ENCODE assay signal across 15 cellular contexts in the genomic region with DNA sequence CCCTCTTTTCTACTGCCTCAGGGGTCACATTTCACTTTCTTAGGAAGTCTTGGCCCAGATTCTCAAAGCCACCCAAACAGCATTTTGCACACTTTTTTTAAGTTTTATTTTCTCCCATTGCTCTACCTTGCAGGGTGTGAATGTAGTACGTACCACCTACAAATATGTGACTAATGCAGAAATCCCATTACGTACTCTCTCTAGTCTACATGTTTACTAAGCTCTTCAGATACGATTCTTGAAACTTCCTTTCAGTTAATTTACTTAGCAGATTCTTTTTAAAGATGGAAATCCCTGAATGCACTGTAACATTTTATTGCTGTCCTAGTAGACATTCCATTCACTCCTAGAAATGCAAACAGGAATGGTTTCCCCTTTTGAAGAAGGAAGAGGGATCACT.
"Had no signal": no experiment of that assay in that cellular context is flagged by ENCODE, and none has a peak within 500 bp of the region (broad histone marks: within the 10 kb centered on the region; RNA-seq: fewer than 3 reads in every experiment).

No MANE protein-coding gene starts in this region.

- H3K4me3 Mint-ChIP-seq: natural killer cell; stimulated activated naive B cell treated with anti-CD40 and anti-IgM and Interleukin-4, amounts not matched to agents 10 μg/mL and 1 μg/mL and 100 μg/mL, for 72 hours; stimulated activated naive CD8-positive, alpha-beta T cell treated with anti-CD3 and anti-CD28 coated beads, Interleukin-15, Interleukin-2, amounts not matched to agents 100 ng/mL and 50 ng/mL, for 24 hours had no signal

- H3K4me1 ChIP-seq: tibial nerve had no signal

- H3K4me1 Mint-ChIP-seq: natural killer cell; stimulated activated naive B cell treated with anti-CD40 and anti-IgM and Interleukin-4, amounts not matched to agents 10 μg/mL and 1 μg/mL and 100 μg/mL, for 72 hours had no signal

- H3K36me3 ChIP-seq: neutrophil, pancreas, right lobe of liver, thoracic aorta, tibial nerve had no signal

- ATAC-seq: left lobe of liver; natural killer cell; pancreas; right lobe of liver; stimulated activated naive B cell treated with anti-CD40 and anti-IgM and Interleukin-4, amounts not matched to agents 10 μg/mL and 1 μg/mL and 100 μg/mL, for 72 hours had no signal

- H3K27ac Mint-ChIP-seq: natural killer cell; stimulated activated naive B cell treated with anti-CD40 and anti-IgM and Interleukin-4, amounts not matched to agents 10 μg/mL and 1 μg/mL and 100 μg/mL, for 72 hours; stimulated activated naive CD8-positive, alpha-beta T cell treated with anti-CD3 and anti-CD28 coated beads, Interleukin-15, Interleukin-2, amounts not matched to agents 100 ng/mL and 50 ng/mL, for 24 hours had no signal

- H3K36me3 Mint-ChIP-seq: natural killer cell; stimulated activated naive B cell treated with anti-CD40 and anti-IgM and Interleukin-4, amounts not matched to agents 10 μg/mL and 1 μg/mL and 100 μg/mL, for 72 hours had no signal

- H3K4me3 ChIP-seq: dorsolateral prefrontal cortex, pancreas, right lobe of liver, thoracic aorta, tibial nerve had no signal

- H3K9me3 Mint-ChIP-seq: stimulated activated naive B cell treated with anti-CD40 and anti-IgM and Interleukin-4, amounts not matched to agents 10 μg/mL and 1 μg/mL and 100 μg/mL, for 72 hours had no signal

- H3K9me3 ChIP-seq: neutrophil, pancreas, right lobe of liver, thoracic aorta, tibial nerve had no signal

- H3K27me3 Mint-ChIP-seq: stimulated activated naive B cell treated with anti-CD40 and anti-IgM and Interleukin-4, amounts not matched to agents 10 μg/mL and 1 μg/mL and 100 μg/mL, for 72 hours; stimulated activated naive CD8-positive, alpha-beta T cell treated with anti-CD3 and anti-CD28 coated beads, Interleukin-15, Interleukin-2, amounts not matched to agents 100 ng/mL and 50 ng/mL, for 24 hours had no signal

- DNase-seq: cortex of kidney; dorsolateral prefrontal cortex; effector CD4-positive, alpha-beta T cell; natural killer cell; pancreas; right lobe of liver; small intestine; stimulated activated CD4-positive, alpha-beta T cell treated with anti-CD3 and anti-CD28 coated beads, Interleukin-15, amount 100 ng/mL, for 24 hours; stimulated activated CD4-positive, alpha-beta T cell treated with anti-CD3 and anti-CD28 coated beads, Interleukin-2, amount 100 ng/mL, for 48 hours; stimulated activated naive B cell treated with anti-CD40 and anti-IgM and Interleukin-4, amounts not matched to agents 10 μg/mL and 1 μg/mL and 100 μg/mL, for 72 hours had no signal

- H3K27ac ChIP-seq: dorsolateral prefrontal cortex, neutrophil, pancreas, right lobe of liver, thoracic aorta, tibial nerve had no signal

- H3K27me3 ChIP-seq: dorsolateral prefrontal cortex, neutrophil, pancreas, right lobe of liver, tibial nerve had no signal
